8 cellular contexts compared by ENCODE assay signal in genomic region chr4:6134612-6135220, GRCh38.
DNase-seq lines count a peak whose midpoint lies in the region; ATAC-seq and TF ChIP-seq lines count a peak whose summit lies in the region.

No MANE protein-coding gene starts in this region.

- no peak overlapping the region for H3K4me2 ChIP-seq in DOHH2 (ENCODE audit: low read length)

- H3K27ac ChIP-seq in DOHH2 (ENCODE audit: low read depth, low read length), result no peak overlapping the region
- H3K27ac ChIP-seq in prostate gland, result no peak overlapping the region
- H3K27ac ChIP-seq in gastroesophageal sphincter, result no peak overlapping the region

- H3K4me1 ChIP-seq in DOHH2 (ENCODE audit: control insufficient read depth, low read length) (no peaks in the 10 kb centered on the region), prostate gland (replicated peaks) (no peaks in the 10 kb centered on the region), gastroesophageal sphincter (no peaks in the 10 kb centered on the region)

- H3K36me3 ChIP-seq in DOHH2 (ENCODE audit: control insufficient read depth, low read length), result no peaks in the 10 kb centered on the region
- H3K36me3 ChIP-seq in prostate gland, result no peaks in the 10 kb centered on the region
- no peaks in the 10 kb centered on the region for H3K36me3 ChIP-seq in gastroesophageal sphincter

- H3K9me3 ChIP-seq in DOHH2 (ENCODE audit: control insufficient read depth, insufficient read depth, low read length) (no peaks in the 10 kb centered on the region), prostate gland (no peaks in the 10 kb centered on the region), gastroesophageal sphincter (peaks cover 0 to 7% (median 0%) of the 10 kb centered on the region in 3 donors)

- peak; percentile 70 for TF ChIP-seq CTCF in DOHH2 (IDR thresholded peaks at IDR 0.05; ENCODE audit: low read depth, low read length, poor library complexity, severe bottlenecking)
- no peak for TF ChIP-seq CTCF in prostate gland (IDR thresholded peaks at IDR 0.05)
- no peak for TF ChIP-seq CTCF in gastroesophageal sphincter (IDR thresholded peaks at IDR 0.05)

- peak; percentile 87 for DNase-seq in Jurkat, Clone E6-1 (ENCODE audit: low read depth, low spot score)
- DNase-seq in activated T-cell treated with anti-CD3 and anti-CD28 coated beads for 24 hours (ENCODE audit: low read depth) (peak; percentile 10), prostate gland (ENCODE audit: low spot score) (no peak)
- DNase-seq in stimulated activated CD8-positive, alpha-beta memory T cell treated with anti-CD3 and anti-CD28 coated beads, Interleukin-12 subunit alpha, Interleukin-12 subunit beta, amount 100 ng/mL, for 1 hour (ENCODE audit: low read depth), result peak; percentile 12

- TF ChIP-seq EP300 in gastroesophageal sphincter (IDR thresholded peaks at IDR 0.05), result no peak

- WGBS in prostate gland, result 79% methylated on average over 11 of the region's 11 CpGs
- 71 to 90% methylated on average over 2 to 6 of the region's 11 CpGs for WGBS in gastroesophageal sphincter (ENCODE audit: low coverage in 1 of 2), 2 donors

- TF ChIP-seq POLR2A in prostate gland (IDR thresholded peaks at IDR 0.05), result no peak
- no peak for TF ChIP-seq POLR2A in gastroesophageal sphincter (IDR thresholded peaks at IDR 0.05)

- H3K27me3 ChIP-seq in DOHH2 (ENCODE audit: control insufficient read depth, low read length), result no peaks in the 10 kb centered on the region
- no peaks in the 10 kb centered on the region for H3K27me3 ChIP-seq in prostate gland (replicated peaks; ENCODE audit: insufficient read depth)
- peaks cover 25% of the 10 kb centered on the region for H3K27me3 ChIP-seq in gastroesophageal sphincter

- H3K4me3 ChIP-seq in DOHH2 (ENCODE audit: low read length) (no peak overlapping the region), prostate gland (no peak overlapping the region), gastroesophageal sphincter (no peak overlapping the region)
- H3K4me3 ChIP-seq in Jurkat, Clone E6-1 (ENCODE audit: low read length), result no peak overlapping the region

- H4K20me1 ChIP-seq in DOHH2 (ENCODE audit: control insufficient read depth, insufficient read depth, low read depth, low read length), result no peaks in the 10 kb centered on the region

- peak; percentile 89 for ATAC-seq in GM21367 (IDR thresholded peaks at IDR 0.05; ENCODE audit: unreplicated experiment)
- ATAC-seq in HG03135 (IDR thresholded peaks at IDR 0.05; ENCODE audit: unreplicated experiment), result no peak
- ATAC-seq in gastroesophageal sphincter, result no peak

- intact Hi-C loops in prostate gland (cut with DNase I), result no loop called here

- H3F3A ChIP-seq in DOHH2 (ENCODE audit: control insufficient read depth, insufficient read depth), result no peaks in the 10 kb centered on the region

- no peaks in the 10 kb centered on the region for H3K9me2 ChIP-seq in DOHH2 (replicated peaks; ENCODE audit: control insufficient read depth, low read length)

- H3K79me2 ChIP-seq in DOHH2 (ENCODE audit: control insufficient read depth, low read length), result no peaks in the 10 kb centered on the region
